In the genomic region with DNA sequence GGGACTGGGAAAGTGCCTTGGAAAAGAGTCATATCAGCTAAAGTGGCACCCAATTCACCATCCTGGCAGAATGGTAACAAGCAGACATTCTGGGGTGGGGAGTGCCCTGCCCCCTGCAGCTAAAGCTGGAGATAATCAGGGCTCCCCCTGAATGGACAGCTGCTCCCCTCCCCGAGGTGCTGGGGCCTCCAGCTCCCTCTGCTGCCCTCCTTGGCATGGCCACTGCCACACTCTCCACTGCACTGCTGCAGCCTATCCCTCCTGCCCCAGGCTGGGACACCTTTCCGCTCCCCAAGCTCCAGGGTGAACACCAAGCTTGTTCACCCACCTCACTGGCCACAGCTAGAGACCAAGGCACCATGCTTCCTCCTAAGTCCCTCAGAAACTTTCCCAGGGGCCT, we compare ENCODE assay signal across 13 cellular contexts. TPM values are rescaled to one million over a fixed set of nuclear protein-coding genes. Genes with fewer than 3 reads are reported as not detected.
DNase-seq lines count a peak whose midpoint lies in the region; ATAC-seq and TF ChIP-seq lines count a peak whose summit lies in the region.
"Had no signal": no experiment of that assay in that cellular context is flagged by ENCODE, and none has a peak within 500 bp of the region (broad histone marks: within the 10 kb centered on the region; RNA-seq: fewer than 3 reads in every experiment).

No MANE protein-coding gene starts in this region.

- H3K4me1 ChIP-seq in aorta (ENCODE audit: control insufficient read depth in 1 of 2, insufficient read depth in 2 of 2, low read length in 2 of 2), result no peaks in the 10 kb centered on the region

- no peak for DNase-seq in natural killer cell treated with Interleukin-12 subunit alpha and Interleukin-12 subunit beta and Interleukin-15 and Interleukin-18, amount 100 ng/mL, for 72 hours (ENCODE audit: low spot score)
- DNase-seq in natural killer cell, result no peak
- DNase-seq in astrocyte of the cerebellum (ENCODE audit: low read depth), result no peak
- peak; percentile 44 for DNase-seq in iPS-NIHi7 (ENCODE audit: extremely low spot score)
- no peak for DNase-seq in aorta
- DNase-seq in central memory CD4-positive, alpha-beta T cell, result no peak
- no peak for DNase-seq in immature natural killer cell
- no peak for DNase-seq in dorsolateral prefrontal cortex
- DNase-seq: NCI-H1694 treated with DMSO at 0.1 percent for 48 hours; stimulated activated CD8-positive, alpha-beta memory T cell treated with anti-CD3 and anti-CD28 coated beads, Interleukin-4, amount 100 ng/mL, for 48 hours had no signal

- peaks cover 7 to 9% of the 10 kb centered on the region in 2 donors for H3K27me3 Mint-ChIP-seq in natural killer cell treated with Interleukin-12 subunit alpha and Interleukin-12 subunit beta and Interleukin-15 and Interleukin-18, amount 100 ng/mL, for 72 hours
- H3K27me3 Mint-ChIP-seq in natural killer cell (ENCODE audit: low read depth in 2 of 2) (peaks cover 0 to 13% of the 10 kb centered on the region in 2 donors), immature natural killer cell (ENCODE audit: low read depth in 3 of 3) (peaks cover 4 to 12% (median 7%) of the 10 kb centered on the region in 3 donors)

- no peaks in the 10 kb centered on the region for H3K9me3 Mint-ChIP-seq in natural killer cell treated with Interleukin-12 subunit alpha and Interleukin-12 subunit beta and Interleukin-15 and Interleukin-18, amount 100 ng/mL, for 72 hours
- H3K9me3 Mint-ChIP-seq in natural killer cell (no peaks in the 10 kb centered on the region), immature natural killer cell (no peaks in the 10 kb centered on the region)
- H3K9me3 Mint-ChIP-seq: memory B cell had no signal

- H3K4me1 Mint-ChIP-seq in natural killer cell treated with Interleukin-12 subunit alpha and Interleukin-12 subunit beta and Interleukin-15 and Interleukin-18, amount 100 ng/mL, for 72 hours (ENCODE audit: low read depth in 2 of 2), result no peaks in the 10 kb centered on the region
- H3K4me1 Mint-ChIP-seq in natural killer cell, result no peaks in the 10 kb centered on the region
- H3K4me1 Mint-ChIP-seq in immature natural killer cell, result no peaks in the 10 kb centered on the region
- H3K4me1 Mint-ChIP-seq: memory B cell had no signal

- H3K27ac Mint-ChIP-seq in natural killer cell treated with Interleukin-12 subunit alpha and Interleukin-12 subunit beta and Interleukin-15 and Interleukin-18, amount 100 ng/mL, for 72 hours, result no peak overlapping the region
- no peak overlapping the region for H3K27ac Mint-ChIP-seq in natural killer cell
- H3K27ac Mint-ChIP-seq in immature natural killer cell, result no peak overlapping the region
- H3K27ac Mint-ChIP-seq: memory B cell had no signal

- intact Hi-C loops in natural killer cell (cut with micrococcal nuclease), result no loop called here
- intact Hi-C loops in aorta (cut with DNase I), result no loop called here
- intact Hi-C loops in dorsolateral prefrontal cortex (cut with DNase I), result no loop called here

- no peaks in the 10 kb centered on the region for H3K9me3 ChIP-seq in aorta (ENCODE audit: control insufficient read depth, low read length)

- H3K36me3 ChIP-seq in aorta (ENCODE audit: control insufficient read depth in 1 of 2, insufficient read depth in 2 of 2, low read length in 1 of 2), result no peaks in the 10 kb centered on the region

- H3K4me3 ChIP-seq in astrocyte of the cerebellum (ENCODE audit: low read depth, low read length) (no peak overlapping the region), aorta (ENCODE audit: low read length in 2 of 2) (no peak overlapping the region), dorsolateral prefrontal cortex (no peak overlapping the region)
- H3K4me3 ChIP-seq: smooth muscle cell had no signal

- 61 to 67% methylated on average over 2 of the region's 2 CpGs for WGBS in aorta, 2 donors

- H3K27me3 ChIP-seq in aorta (ENCODE audit: control insufficient read depth in 1 of 2, insufficient read depth in 2 of 2, low read length in 1 of 2) (no peaks in the 10 kb centered on the region), dorsolateral prefrontal cortex (peaks cover 0 to 12% (median under 1%) of the 10 kb centered on the region in 45 donors)

- H3K36me3 Mint-ChIP-seq in natural killer cell treated with Interleukin-12 subunit alpha and Interleukin-12 subunit beta and Interleukin-15 and Interleukin-18, amount 100 ng/mL, for 72 hours, result no peaks in the 10 kb centered on the region
- no peaks in the 10 kb centered on the region for H3K36me3 Mint-ChIP-seq in natural killer cell
- H3K36me3 Mint-ChIP-seq in immature natural killer cell, result no peaks in the 10 kb centered on the region
- H3K36me3 Mint-ChIP-seq: brain, memory B cell had no signal

- H3K4me3 Mint-ChIP-seq in natural killer cell treated with Interleukin-12 subunit alpha and Interleukin-12 subunit beta and Interleukin-15 and Interleukin-18, amount 100 ng/mL, for 72 hours, result no peak overlapping the region
- H3K4me3 Mint-ChIP-seq in natural killer cell (no peak overlapping the region), immature natural killer cell (no peak overlapping the region)
- H3K4me3 Mint-ChIP-seq: memory B cell had no signal

- TF ChIP-seq CTCF in natural killer cell (IDR thresholded peaks at IDR 0.05) (no peak), astrocyte of the cerebellum (IDR thresholded peaks at IDR 0.05; ENCODE audit: low read depth, low read length, missing control alignments) (peak; percentile 24), dorsolateral prefrontal cortex (IDR thresholded peaks at IDR 0.05 in 54 of 56, conservative IDR thresholded peaks at IDR 0.05 in 2 of 56; ENCODE audit: low read depth in 1 of 56, partially characterized antibody in 56 of 56) (no peak)

- ATAC-seq in natural killer cell treated with Interleukin-12 subunit alpha and Interleukin-12 subunit beta and Interleukin-15 and Interleukin-18, amount 100 ng/mL, for 72 hours, result peak; percentile 51 to 63
- ATAC-seq in natural killer cell (no peak), aorta (ENCODE audit: low FRiP score) (peak; percentile 50)

- in situ Hi-C loops in astrocyte of the cerebellum (cut with HindIII; ENCODE audit: low sequenced_read_pairs), result no loop called here

- H3K27ac ChIP-seq in aorta (ENCODE audit: low read depth in 1 of 2, low read length in 2 of 2) (no peak overlapping the region), dorsolateral prefrontal cortex (no peak overlapping the region)

RNA-seq across cellular contexts. Expression of a gene that starts 9.8 kb away (rescaled TPM):
- under 1 TPM in 1 of 2 donors, not detected in 1; 0.56 TPM for total RNA-seq in natural killer cell treated with Interleukin-12 subunit alpha and Interleukin-12 subunit beta and Interleukin-15 and Interleukin-18, amount 100 ng/mL, for 72 hours
- total RNA-seq in natural killer cell (under 1 TPM; 0.14 to 0.49 (median 0.38) TPM), aorta (10 to 100 TPM; 27.7 to 33.0 TPM), dorsolateral prefrontal cortex (10 to 100 TPM in 118 of 120 experiments, 1 to 10 TPM in 2; 8.9 to 47.8 (median 19.1) TPM)
- polyA plus RNA-seq in aorta (10 to 100 TPM in 1 of 2 donors, 1 to 10 TPM in 1; 6.4 to 29.7 TPM), immature natural killer cell (under 1 TPM in 1 of 3 donors, not detected in 2; 0.72 TPM)

Comparison
In these comparisons a context has a peak if more than half of its experiments do, and no peak if none do; other contexts are left out.
1. ATAC-seq: peak in natural killer cell treated with Interleukin-12 subunit alpha and Interleukin-12 subunit beta and Interleukin-15 and Interleukin-18, amount 100 ng/mL, for 72 hours (2 of 2) and aorta (single experiment); none in natural killer cell (0 of 3).
2. RNA of a gene that starts 9.8 kb away (total RNA-seq): 27.7 to 33.0 TPM in aorta and 8.9 to 47.8 TPM in dorsolateral prefrontal cortex; 0.56 TPM in natural killer cell treated with Interleukin-12 subunit alpha and Interleukin-12 subunit beta and Interleukin-15 and Interleukin-18, amount 100 ng/mL, for 72 hours and 0.14 to 0.49 TPM in natural killer cell; every median in the first group is over 4 times any median in the second.